ENCODE assay signal across 8 cellular contexts in genomic region chrX:132292753-132293152, GRCh38.
DNase-seq lines count a peak whose midpoint lies in the region; ATAC-seq and TF ChIP-seq lines count a peak whose summit lies in the region.

No MANE protein-coding gene starts in this region.

- H3K9me2 ChIP-seq in DOHH2 (replicated peaks; ENCODE audit: control insufficient read depth, low read length) (no peaks in the 10 kb centered on the region), OCI-LY7 (ENCODE audit: insufficient read depth, low read length) (no peaks in the 10 kb centered on the region)

- H3K27ac ChIP-seq in DOHH2 (ENCODE audit: low read depth, low read length): no peak overlapping the region
- H3K27ac ChIP-seq in OCI-LY7 (ENCODE audit: low read depth, low read length, poor library complexity, severe bottlenecking): no peak overlapping the region
- no peak overlapping the region for H3K27ac ChIP-seq in lung (ENCODE audit: low read depth in 1 of 2, low read length in 1 of 2)

- H4K20me1 ChIP-seq in DOHH2 (ENCODE audit: control insufficient read depth, insufficient read depth, low read depth, low read length) (no peaks in the 10 kb centered on the region), OCI-LY7 (ENCODE audit: insufficient read depth, low read length) (no peaks in the 10 kb centered on the region)

- H3K79me2 ChIP-seq in DOHH2 (ENCODE audit: control insufficient read depth, low read length) (no peaks in the 10 kb centered on the region), OCI-LY7 (ENCODE audit: insufficient read depth, low read depth, low read length) (no peaks in the 10 kb centered on the region)

- H2AFZ ChIP-seq in OCI-LY7 (ENCODE audit: low read length): no peak overlapping the region

- DNase-seq in OCI-LY7 (ENCODE audit: low spot score): peak; percentile 61
- peak; percentile 60 for DNase-seq in dermis blood vessel endothelial cell
- no peak for DNase-seq in lung (ENCODE audit: low spot score)
- no peak for DNase-seq in stimulated activated CD8-positive, alpha-beta memory T cell treated with anti-CD3 and anti-CD28 coated beads, Interleukin-4, amount 100 ng/mL, for 48 hours
- no peak for DNase-seq in SHP77 treated with DMSO at 0.1 percent for 48 hours (lab: John Stamatoyannopoulos, UW)
- DNase-seq in nucleus accumbens (lab: John Stamatoyannopoulos, UW): no peak

- no TSS peak for BruUV-seq in OCI-LY7 (replicated peaks; lab: Mats Ljungman, UMichigan)

- POLR2A ChIA-PET in OCI-LY7 (lab: Charles Lee): no interaction called here

- H3K27me3 ChIP-seq in DOHH2 (ENCODE audit: control insufficient read depth, low read length) (no peaks in the 10 kb centered on the region), lung (ENCODE audit: control insufficient read depth, insufficient read depth) (no peaks in the 10 kb centered on the region)

- 2 to 6% methylated on average over 4 of the region's 4 CpGs for WGBS in lung, 2 donors

- TF ChIP-seq CTCF in DOHH2 (IDR thresholded peaks at IDR 0.05; ENCODE audit: low read depth, low read length, poor library complexity, severe bottlenecking) (peak; percentile 54), OCI-LY7 (conservative IDR thresholded peaks at IDR 0.05; ENCODE audit: low read length) (peak; percentile 74), lung (IDR thresholded peaks at IDR 0.05; ENCODE audit: control extremely low read depth, extremely low read depth) (peak; percentile 27)

- H3K4me3 ChIP-seq in DOHH2 (ENCODE audit: low read length) (no peak overlapping the region), OCI-LY7 (ENCODE audit: low read depth, low read length, poor library complexity, severe bottlenecking) (no peak overlapping the region), lung (no peak overlapping the region)

- CTCF ChIA-PET in OCI-LY7 (lab: Charles Lee; ENCODE audit: unreplicated experiment): interaction anchor here (0.7 to 1.4 kb wide), 2 partner anchors 300 to 320 kb away, joined by 3 read pairs; no protein-coding TSS in a partner anchor

- intact Hi-C loops in OCI-LY7 (cut with micrococcal nuclease; ENCODE audit: unreplicated experiment): loop anchor here (1.0 to 10.0 kb wide), 5 partner anchors 65 to 450 kb away; partner anchors contain the start of gene MBNL3

- H3K4me2 ChIP-seq in DOHH2 (ENCODE audit: low read length) (no peak overlapping the region), OCI-LY7 (ENCODE audit: low read length) (no peak overlapping the region)

- no peaks in the 10 kb centered on the region for H3K4me1 ChIP-seq in DOHH2 (ENCODE audit: control insufficient read depth, low read length)
- H3K4me1 ChIP-seq in OCI-LY7 (ENCODE audit: insufficient read depth, low read length, poor library complexity, severe bottlenecking): no peaks in the 10 kb centered on the region
- no peaks in the 10 kb centered on the region for H3K4me1 ChIP-seq in lung (ENCODE audit: control insufficient read depth in 2 of 2, insufficient read depth in 2 of 2, low read length in 2 of 2)

- no peaks in the 10 kb centered on the region for H3K36me3 ChIP-seq in DOHH2 (ENCODE audit: control insufficient read depth, low read length)
- H3K36me3 ChIP-seq in OCI-LY7 (ENCODE audit: insufficient read depth, low read length): no peaks in the 10 kb centered on the region
- no peaks in the 10 kb centered on the region for H3K36me3 ChIP-seq in lung (ENCODE audit: control insufficient read depth in 2 of 2, insufficient read depth in 2 of 2, low read length in 2 of 2)

- H3K9me3 ChIP-seq in DOHH2 (ENCODE audit: control insufficient read depth, insufficient read depth, low read length) (no peaks in the 10 kb centered on the region), OCI-LY7 (ENCODE audit: low read length) (no peaks in the 10 kb centered on the region), lung (ENCODE audit: control insufficient read depth in 2 of 2, insufficient read depth in 1 of 2, low read length in 1 of 2) (peaks cover 0 to 7% of the 10 kb centered on the region in 2 donors)

- H3F3A ChIP-seq in DOHH2 (ENCODE audit: control insufficient read depth, insufficient read depth): no peaks in the 10 kb centered on the region

- ATAC-seq in GM21619 (IDR thresholded peaks at IDR 0.05; ENCODE audit: unreplicated experiment): peak; percentile 64
- peak; percentile 66 for ATAC-seq in lung (ENCODE audit: insufficient read depth, low FRiP score)

Comparison
In these comparisons a context has a peak if more than half of its experiments do, and no peak if none do; other contexts are left out.
1. DNase-seq: peak in OCI-LY7 (single experiment) and dermis blood vessel endothelial cell (single experiment); none in lung (single experiment), stimulated activated CD8-positive, alpha-beta memory T cell treated with anti-CD3 and anti-CD28 coated beads, Interleukin-4, amount 100 ng/mL, for 48 hours (single experiment), SHP77 treated with DMSO at 0.1 percent for 48 hours (single experiment) and nucleus accumbens (0 of 56).
2. Peak in every context shown above with its lines, with median percentiles within 50 percentile points of each other: CTCF ChIP-seq.